Comparison of ENCODE assay signal across 27 cellular contexts in genomic region chr13:113665582-113666323, GRCh38. TPM values are rescaled to one million over a fixed set of nuclear protein-coding genes. Genes with fewer than 3 reads are reported as not detected.
DNase-seq lines count a peak whose midpoint lies in the region; ATAC-seq, FAIRE-seq and TF ChIP-seq lines count a peak whose summit lies in the region.
"Had no signal": no experiment of that assay in that cellular context is flagged by ENCODE, and none has a peak within 500 bp of the region (broad histone marks: within the 10 kb centered on the region; RNA-seq: fewer than 3 reads in every experiment).

No MANE protein-coding gene starts in this region.

- in situ Hi-C loops in GM13977 (cut with MboI; ENCODE audit: low pct_unique_long_range_greater_than_20kb, low sequenced_read_pairs, unreplicated experiment) = no loop called here

- no peak for TF ChIP-seq POLR2A in upper lobe of left lung (IDR thresholded peaks at IDR 0.05)

- H3K27me3 ChIP-seq in bronchial epithelial cell (ENCODE audit: control insufficient read depth, insufficient read depth, low read length) (peaks cover 4% of the 10 kb centered on the region), upper lobe of left lung (no peaks in the 10 kb centered on the region)
- H3K27me3 ChIP-seq: heart right ventricle had no signal

- H3K27ac Mint-ChIP-seq in activated naive CD8-positive, alpha-beta T cell treated with anti-CD3 and anti-CD28 coated beads, Interleukin-2, amount 10 ng/mL, durations not matched to agents 7 days and 5 days = no peak overlapping the region
- no peak overlapping the region for H3K27ac Mint-ChIP-seq in activated naive CD8-positive, alpha-beta T cell treated with anti-CD3 and anti-CD28 coated beads for 36 hours
- no peak overlapping the region for H3K27ac Mint-ChIP-seq in mesothelial cell of epicardium
- no peak overlapping the region for H3K27ac Mint-ChIP-seq in immature natural killer cell
- H3K27ac Mint-ChIP-seq: activated T-helper 17 cell treated with anti-CD3 and anti-CD28 coated beads, Interleukin-2, amount 50 U/mL, for 72 hours; CD4-positive, alpha-beta T cell; T-helper 2 cell treated with Interferon-gamma antibody and Interleukin-4, amounts not matched to agents 5 μg/mL and 100 μg/mL, for 36 hours had no signal

- peaks cover 0 to 8% (median 2%) of the 10 kb centered on the region in 4 donors for H3K9me3 ChIP-seq in upper lobe of left lung

- peak; percentile 24 for DNase-seq in activated naive CD8-positive, alpha-beta T cell treated with anti-CD3 and anti-CD28 coated beads, Interleukin-2, amount 10 ng/mL, durations not matched to agents 7 days and 5 days
- no peak for DNase-seq in activated naive CD8-positive, alpha-beta T cell treated with anti-CD3 and anti-CD28 coated beads for 36 hours
- DNase-seq in bronchial epithelial cell (ENCODE audit: low read depth) (no peak), mesothelial cell of epicardium (ENCODE audit: low spot score in 2 of 2, unreplicated experiment in 2 of 2) (peak; percentile 5 to 24), upper lobe of left lung (peak in 1 of 2 donors; percentile 15), GM13977 (ENCODE audit: low spot score) (no peak), immature natural killer cell (no peak)
- DNase-seq: activated CD4-positive, CD25-positive, alpha-beta regulatory T cell; activated CD8-positive, alpha-beta memory T cell treated with anti-CD3 and anti-CD28 coated beads for 24 hours; effector memory CD4-positive, alpha-beta T cell; GF-D8; heart right ventricle; KG1; naive B cell; NCI-H2029; NCI-H510A treated with DMSO at 0.1 percent for 48 hours had no signal

- H3K27me3 Mint-ChIP-seq in activated naive CD8-positive, alpha-beta T cell treated with anti-CD3 and anti-CD28 coated beads, Interleukin-2, amount 10 ng/mL, durations not matched to agents 7 days and 5 days = peaks cover 16% of the 10 kb centered on the region
- H3K27me3 Mint-ChIP-seq in activated naive CD8-positive, alpha-beta T cell treated with anti-CD3 and anti-CD28 coated beads for 36 hours = no peaks in the 10 kb centered on the region
- H3K27me3 Mint-ChIP-seq in mesothelial cell of epicardium (ENCODE audit: low read depth) = peaks cover 3% of the 10 kb centered on the region
- H3K27me3 Mint-ChIP-seq in immature natural killer cell (ENCODE audit: low read depth in 3 of 3) = peaks cover 0 to 12% (median 5%) of the 10 kb centered on the region in 3 donors
- H3K27me3 Mint-ChIP-seq: activated T-helper 17 cell treated with anti-CD3 and anti-CD28 coated beads, Interleukin-2, amount 50 U/mL, for 72 hours; CD4-positive, alpha-beta T cell; central memory CD8-positive, alpha-beta T cell had no signal

- H3K4me1 ChIP-seq in upper lobe of left lung = no peaks in the 10 kb centered on the region
- H3K4me1 ChIP-seq: heart right ventricle had no signal

- POLR2A ChIA-PET in activated naive CD8-positive, alpha-beta T cell treated with anti-CD3 and anti-CD28 coated beads, Interleukin-2, amount 10 ng/mL, durations not matched to agents 7 days and 5 days (lab: Charles Lee) = no interaction called here

- TF ChIP-seq CTCF in bronchial epithelial cell (IDR thresholded peaks at IDR 0.05; ENCODE audit: insufficient read depth, low read length, severe bottlenecking) (no peak), mesothelial cell of epicardium (IDR thresholded peaks at IDR 0.05; ENCODE audit: unreplicated experiment) (no peak), upper lobe of left lung (IDR thresholded peaks at IDR 0.05) (no peak), GM13977 (IDR thresholded peaks at IDR 0.05; ENCODE audit: extremely low read depth, insufficient read depth, missing control alignments) (no peak)

- H3K4me3 Mint-ChIP-seq in activated naive CD8-positive, alpha-beta T cell treated with anti-CD3 and anti-CD28 coated beads, Interleukin-2, amount 10 ng/mL, durations not matched to agents 7 days and 5 days = no peak overlapping the region
- H3K4me3 Mint-ChIP-seq in activated naive CD8-positive, alpha-beta T cell treated with anti-CD3 and anti-CD28 coated beads for 36 hours = no peak overlapping the region
- H3K4me3 Mint-ChIP-seq in mesothelial cell of epicardium = no peak overlapping the region
- no peak overlapping the region for H3K4me3 Mint-ChIP-seq in immature natural killer cell
- H3K4me3 Mint-ChIP-seq: activated T-helper 17 cell treated with anti-CD3 and anti-CD28 coated beads, Interleukin-2, amount 50 U/mL, for 72 hours; CD4-positive, alpha-beta T cell; central memory CD8-positive, alpha-beta T cell; T-helper 2 cell treated with Interferon-gamma antibody and Interleukin-4, amounts not matched to agents 5 μg/mL and 100 μg/mL, for 36 hours had no signal

- FAIRE-seq in bronchial epithelial cell (lab: Jason Lieb, UNC) = peak; percentile 84
- FAIRE-seq: GM12878, RCC 7860 had no signal

- no peaks in the 10 kb centered on the region for H3K4me1 Mint-ChIP-seq in activated naive CD8-positive, alpha-beta T cell treated with anti-CD3 and anti-CD28 coated beads, Interleukin-2, amount 10 ng/mL, durations not matched to agents 7 days and 5 days
- no peaks in the 10 kb centered on the region for H3K4me1 Mint-ChIP-seq in activated naive CD8-positive, alpha-beta T cell treated with anti-CD3 and anti-CD28 coated beads for 36 hours
- H3K4me1 Mint-ChIP-seq in mesothelial cell of epicardium (no peaks in the 10 kb centered on the region), immature natural killer cell (no peaks in the 10 kb centered on the region)
- H3K4me1 Mint-ChIP-seq: activated T-helper 17 cell treated with anti-CD3 and anti-CD28 coated beads, Interleukin-2, amount 50 U/mL, for 72 hours; central memory CD8-positive, alpha-beta T cell; naive B cell had no signal

- no peaks in the 10 kb centered on the region for H3K36me3 Mint-ChIP-seq in activated naive CD8-positive, alpha-beta T cell treated with anti-CD3 and anti-CD28 coated beads, Interleukin-2, amount 10 ng/mL, durations not matched to agents 7 days and 5 days
- no peaks in the 10 kb centered on the region for H3K36me3 Mint-ChIP-seq in activated naive CD8-positive, alpha-beta T cell treated with anti-CD3 and anti-CD28 coated beads for 36 hours
- no peaks in the 10 kb centered on the region for H3K36me3 Mint-ChIP-seq in mesothelial cell of epicardium
- peaks cover 0 to 4% (median 0%) of the 10 kb centered on the region in 3 donors for H3K36me3 Mint-ChIP-seq in immature natural killer cell

- H3K9me3 Mint-ChIP-seq in activated naive CD8-positive, alpha-beta T cell treated with anti-CD3 and anti-CD28 coated beads, Interleukin-2, amount 10 ng/mL, durations not matched to agents 7 days and 5 days = peaks cover 8% of the 10 kb centered on the region
- peaks cover 12% of the 10 kb centered on the region for H3K9me3 Mint-ChIP-seq in activated naive CD8-positive, alpha-beta T cell treated with anti-CD3 and anti-CD28 coated beads for 36 hours
- H3K9me3 Mint-ChIP-seq in mesothelial cell of epicardium = peaks cover 18% of the 10 kb centered on the region
- H3K9me3 Mint-ChIP-seq in immature natural killer cell = peaks cover 0 to 9% (median 6%) of the 10 kb centered on the region in 6 donors

- no peak overlapping the region for H3K27ac ChIP-seq in upper lobe of left lung
- H3K27ac ChIP-seq: heart right ventricle, SK-N-MC had no signal

- H3K4me3 ChIP-seq in bronchial epithelial cell (ENCODE audit: low read depth, low read length) (no peak overlapping the region), upper lobe of left lung (no peak overlapping the region)
- H3K4me3 ChIP-seq: GM12878, heart right ventricle, SK-N-MC, smooth muscle cell had no signal

- ATAC-seq in activated naive CD8-positive, alpha-beta T cell treated with anti-CD3 and anti-CD28 coated beads, Interleukin-2, amount 10 ng/mL, durations not matched to agents 7 days and 5 days (ENCODE audit: low read depth) = no peak
- ATAC-seq in upper lobe of left lung (ENCODE audit: low FRiP score in 2 of 2) = peak; percentile 6 to 14
- ATAC-seq in HG03196 (IDR thresholded peaks at IDR 0.05; ENCODE audit: unreplicated experiment) = no peak
- ATAC-seq: activated T-helper 17 cell treated with anti-CD3 and anti-CD28 coated beads, Interleukin-2, amount 50 U/mL, for 72 hours; GM12878; HCT116 had no signal

- WGBS in upper lobe of left lung, 2 donors = 100% methylated on average over 2 of the region's 3 CpGs; no CpG with 5 or more reads in 1 of the 2 donors

- TF ChIP-seq EP300 in upper lobe of left lung (IDR thresholded peaks at IDR 0.05) = no peak

- no peaks in the 10 kb centered on the region for H3K36me3 ChIP-seq in bronchial epithelial cell (ENCODE audit: control insufficient read depth, insufficient read depth, low read length)
- H3K36me3 ChIP-seq in upper lobe of left lung = no peaks in the 10 kb centered on the region
- H3K36me3 ChIP-seq: heart right ventricle had no signal

RNA-seq across cellular contexts. Expression of gene GRK1, which starts 1.3 kb away (rescaled TPM):
- total RNA-seq in activated naive CD8-positive, alpha-beta T cell treated with anti-CD3 and anti-CD28 coated beads, Interleukin-2, amount 10 ng/mL, durations not matched to agents 7 days and 5 days = not detected
- total RNA-seq in activated naive CD8-positive, alpha-beta T cell treated with anti-CD3 and anti-CD28 coated beads for 36 hours = not detected
- total RNA-seq in bronchial epithelial cell (not detected in 2 replicates), mesothelial cell of epicardium (0.20 to 0.41 TPM (median 0.34 TPM) in 3 replicates), upper lobe of left lung (1 to 10 TPM in 1 of 6 donors, under 1 TPM in 1, not detected in 4; 0.15 to 5.2 TPM)
- not detected for polyA plus RNA-seq in immature natural killer cell
- total RNA-seq: CD4-positive, alpha-beta T cell; lung microvascular endothelial cell; smooth muscle cell had no signal
- polyA plus RNA-seq: smooth muscle cell had no signal

RNA-seq across cellular contexts. Expression of gene ATP4B, which starts 7.8 kb away (rescaled TPM):
- total RNA-seq in activated naive CD8-positive, alpha-beta T cell treated with anti-CD3 and anti-CD28 coated beads, Interleukin-2, amount 10 ng/mL, durations not matched to agents 7 days and 5 days = not detected
- not detected for total RNA-seq in activated naive CD8-positive, alpha-beta T cell treated with anti-CD3 and anti-CD28 coated beads for 36 hours
- total RNA-seq in bronchial epithelial cell = not detected in 2 replicates
- not detected in 3 replicates for total RNA-seq in mesothelial cell of epicardium
- not detected for total RNA-seq in upper lobe of left lung
- not detected for polyA plus RNA-seq in immature natural killer cell
- total RNA-seq: activated T-helper 17 cell treated with anti-CD3 and anti-CD28 coated beads, Interleukin-2, amount 50 U/mL, for 72 hours; CD4-positive, alpha-beta T cell; GM12878; heart right ventricle; lung microvascular endothelial cell; smooth muscle cell had no signal
- polyA plus RNA-seq: smooth muscle cell had no signal

Comparison
In these comparisons a context has a peak if more than half of its experiments do, and no peak if none do; other contexts are left out.
1. DNase-seq: peak in activated naive CD8-positive, alpha-beta T cell treated with anti-CD3 and anti-CD28 coated beads, Interleukin-2, amount 10 ng/mL, durations not matched to agents 7 days and 5 days (single experiment) and mesothelial cell of epicardium (2 of 2); none in activated naive CD8-positive, alpha-beta T cell treated with anti-CD3 and anti-CD28 coated beads for 36 hours (single experiment), bronchial epithelial cell (single experiment), GM13977 (single experiment) and immature natural killer cell (0 of 3).
2. ATAC-seq: peak in upper lobe of left lung (2 of 2); none in activated naive CD8-positive, alpha-beta T cell treated with anti-CD3 and anti-CD28 coated beads, Interleukin-2, amount 10 ng/mL, durations not matched to agents 7 days and 5 days (single experiment) and HG03196 (single experiment).